In the genomic region with DNA sequence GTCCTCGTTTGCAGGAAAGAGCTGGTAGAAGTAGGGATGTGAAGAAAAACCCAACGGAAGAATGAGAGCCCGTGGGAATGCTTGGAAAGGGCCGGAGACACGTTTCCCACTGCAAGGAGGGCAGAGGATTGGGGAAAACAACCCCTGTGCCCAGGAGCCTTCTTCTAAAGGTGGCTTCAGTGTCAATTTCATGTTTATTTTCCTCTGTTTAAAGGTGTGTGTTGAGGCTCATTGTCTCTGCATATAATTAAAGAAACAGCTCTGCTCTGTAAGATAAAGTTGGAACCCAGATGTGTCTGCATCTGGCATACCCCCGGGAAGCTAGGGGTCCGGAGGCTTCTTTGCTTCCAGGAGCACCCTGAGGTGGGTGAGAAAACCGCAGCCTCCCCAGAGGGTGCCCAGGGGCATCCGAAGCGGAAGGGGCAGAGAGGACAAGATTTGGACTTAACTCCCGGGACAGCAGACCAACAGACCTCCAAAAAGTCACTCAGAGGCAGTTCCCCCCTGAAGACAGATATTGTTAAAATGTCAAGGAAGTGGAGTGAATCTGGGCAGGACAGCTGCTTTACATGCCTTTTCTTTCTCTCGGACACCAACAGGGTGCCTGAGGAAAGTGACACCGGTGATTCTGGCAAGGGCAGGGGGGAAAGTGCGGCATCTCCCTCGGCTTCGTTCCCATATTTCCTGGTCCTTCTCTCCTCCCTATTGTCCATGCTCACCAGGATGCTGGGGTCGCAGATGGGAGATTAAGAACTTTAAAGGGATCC, we compare ENCODE assay signal across 8 cellular contexts. TPM values are rescaled to one million over a fixed set of nuclear protein-coding genes. Genes with fewer than 3 reads are reported as not detected.
DNase-seq lines count a peak whose midpoint lies in the region; ATAC-seq, FAIRE-seq and TF ChIP-seq lines count a peak whose summit lies in the region.
"Had no signal": no experiment of that assay in that cellular context is flagged by ENCODE, and none has a peak within 500 bp of the region (broad histone marks: within the 10 kb centered on the region; RNA-seq: fewer than 3 reads in every experiment).

No MANE protein-coding gene starts in this region.

- no peak overlapping the region for H2AK5ac ChIP-seq in H1 (ENCODE audit: low read depth, low read length)
- H2AK5ac ChIP-seq in neuronal stem cell (ENCODE audit: low read depth, low read length): no peak overlapping the region

- DNase-seq in NCI-H69 (lab: John Stamatoyannopoulos, UW) (peak; percentile 13), H1 (ENCODE audit: low read depth in 1 of 2, low spot score in 2 of 2) (peak in 1 of 2 experiments; percentile 54), neuronal stem cell (ENCODE audit: low spot score) (no peak)
- DNase-seq in stimulated activated CD4-positive, alpha-beta T cell treated with anti-CD3 and anti-CD28 coated beads, Interleukin-15, amount 100 ng/mL, for 24 hours: no peak
- DNase-seq in stimulated activated CD4-positive, alpha-beta T cell treated with anti-CD3 and anti-CD28 coated beads, Interleukin-4, amount 100 ng/mL, for 1 hour: no peak

- H3K4me2 ChIP-seq in H1 (ENCODE audit: insufficient read depth in 1 of 2, low read depth in 2 of 2, low read length in 2 of 2) (peak overlapping the region; percentile 59 to 75), neuronal stem cell (ENCODE audit: insufficient read depth, low read length, poor library complexity, severe bottlenecking) (no peak overlapping the region)

- H2BK20ac ChIP-seq in H1 (ENCODE audit: low read length): no peak overlapping the region

- H3K4ac ChIP-seq in H1 (replicated peaks; ENCODE audit: insufficient read length, low read depth, low read length) (no peak overlapping the region), neuronal stem cell (ENCODE audit: low read length) (no peak overlapping the region)

- H3K23me2 ChIP-seq in H1 (ENCODE audit: low read depth, low read length): peaks cover 4% of the 10 kb centered on the region; the same call in 1 of the 2 replicates

- H3K56ac ChIP-seq in H1 (replicated peaks; ENCODE audit: insufficient read length, low read depth, low read length): no peak overlapping the region

- H3K18ac ChIP-seq in H1 (ENCODE audit: extremely low read depth, low read length) (no peak overlapping the region), neuronal stem cell (ENCODE audit: low read length) (no peak overlapping the region)

- H3K27ac ChIP-seq in H1 (ENCODE audit: low read depth, low read length): no peak overlapping the region
- no peak overlapping the region for H3K27ac ChIP-seq in neuronal stem cell (replicated peaks; ENCODE audit: low read length)

- FAIRE-seq in H1 (lab: Jason Lieb, UNC): no peak
- FAIRE-seq: GM19239 had no signal

- H3K4me1 ChIP-seq in H1 (replicated peaks in 1 of 4; ENCODE audit: control insufficient read depth in 3 of 4, insufficient read depth in 4 of 4, low read length in 3 of 4) (peaks cover 9 to 59% (median 31%) of the 10 kb centered on the region in 4 experiments), neuronal stem cell (ENCODE audit: control insufficient read depth in 2 of 2, insufficient read depth in 1 of 2, low read depth in 1 of 2, low read length in 2 of 2) (peaks cover 0 to 18% of the 10 kb centered on the region in 2 donors)

- TF ChIP-seq POLR2A in H1 (IDR thresholded peaks at IDR 0.05; ENCODE audit: control extremely low read depth in 1 of 2, low read depth in 2 of 2, low read length in 2 of 2): no peak

- no peak overlapping the region for H4K91ac ChIP-seq in H1 (replicated peaks; ENCODE audit: insufficient read length, low read length)
- no peak overlapping the region for H4K91ac ChIP-seq in neuronal stem cell (ENCODE audit: low read depth, low read length, poor library complexity)

- no peaks in the 10 kb centered on the region for H3K9me3 ChIP-seq in H1 (ENCODE audit: insufficient read depth in 2 of 2, low read depth in 1 of 2, low read length in 1 of 2)
- peaks cover 0 to 3% of the 10 kb centered on the region in 2 donors for H3K9me3 ChIP-seq in neuronal stem cell (replicated peaks in 1 of 2; ENCODE audit: control insufficient read depth in 2 of 2, insufficient read depth in 1 of 2, low read depth in 1 of 2, low read length in 2 of 2)

- H3K79me1 ChIP-seq in H1 (ENCODE audit: low read depth, low read length) (no peaks in the 10 kb centered on the region), neuronal stem cell (ENCODE audit: low read depth, low read length) (no peaks in the 10 kb centered on the region)

- H4K5ac ChIP-seq in H1 (ENCODE audit: insufficient read length, low read depth, low read length): no peak overlapping the region

- H2BK15ac ChIP-seq in H1 (ENCODE audit: low read length) (0 out of 2 replicates have a peak overlapping the region, but pooled peaks have one; percentile 46), neuronal stem cell (ENCODE audit: low read length) (no peak overlapping the region)

- no peak for TF ChIP-seq EP300 in H1 (IDR thresholded peaks at IDR 0.05; ENCODE audit: borderline replicate concordance in 1 of 2, low read depth in 2 of 2, low read length in 2 of 2)

- peaks cover 23 to 29% of the 10 kb centered on the region in 2 experiments for H4K20me1 ChIP-seq in H1 (replicated peaks in 1 of 2; ENCODE audit: control insufficient read depth in 1 of 2, insufficient read depth in 2 of 2, low read length in 2 of 2)

- H3K36me3 ChIP-seq in H1 (ENCODE audit: control insufficient read depth in 2 of 4, insufficient read depth in 4 of 4, low read length in 3 of 4): no peaks in the 10 kb centered on the region; a peak in 1 of 8 replicates
- H3K36me3 ChIP-seq in neuronal stem cell (replicated peaks in 1 of 2; ENCODE audit: control insufficient read depth in 2 of 2, insufficient read depth in 2 of 2, low read length in 2 of 2): no peaks in the 10 kb centered on the region

- H3K4me3 ChIP-seq in GM08714 (ENCODE audit: low read length) (peak overlapping the region; percentile 5; the same call in 1 of the 2 replicates), H1 (ENCODE audit: extremely low read depth in 1 of 4, insufficient read depth in 2 of 4, low read depth in 3 of 4, low read length in 4 of 4) (peak overlapping the region; percentile 24 to 58 (median 42); a peak in 5 of 8 replicates), neuronal stem cell (ENCODE audit: low read length in 2 of 2) (no peak overlapping the region)

- H3K23ac ChIP-seq in H1 (ENCODE audit: insufficient read length) (no peak overlapping the region), neuronal stem cell (ENCODE audit: low read depth, low read length, poor library complexity) (no peak overlapping the region)

- TF ChIP-seq RAD21 in H1 (IDR thresholded peaks at IDR 0.05 in 1 of 2, conservative IDR thresholded peaks at IDR 0.05 in 1 of 2; ENCODE audit: low read depth in 2 of 2, low read length in 2 of 2): no peak

- H3K79me2 ChIP-seq in H1 (ENCODE audit: control insufficient read depth in 1 of 2, insufficient read depth in 2 of 2, low read length in 2 of 2): no peaks in the 10 kb centered on the region

- CTCF ChIA-PET in H1 (lab: Charles Lee; ENCODE audit: partially characterized antibody): interaction anchor here (0.9 to 1.5 kb wide), 6 partner anchors 11 to 1163 kb away, joined by 3 to 4 read pairs (median 3); no protein-coding TSS in a partner anchor

- 6% methylated on average over 17 of the region's 17 CpGs; no CpG with 5 or more reads in 1 of the 2 experiments for WGBS in H1 (ENCODE audit: extremely low coverage in 1 of 2, insufficient coverage in 1 of 2, insufficient read length in 1 of 2, insufficient replicate concordance in 2 of 2, low coverage in 1 of 2, low lambda C conversion rate in 2 of 2, missing lambda C conversion rate in 1 of 2), 2 experiments
- WGBS in neuronal stem cell (ENCODE audit: extremely low coverage in 2 of 2, insufficient read length in 2 of 2, insufficient replicate concordance in 1 of 2), 2 donors: no CpG with 5 or more reads among the region's 17 CpGs

- POLR2A ChIA-PET in H1 (lab: Charles Lee; ENCODE audit: partially characterized antibody): interaction anchor here (0.7 to 2.5 kb wide), 4 partner anchors 13 to 258 kb away, joined by 3 to 11 read pairs (median 3); a partner anchor contains a TSS

- H2BK5ac ChIP-seq in H1 (ENCODE audit: low read depth, low read length) (no peak overlapping the region), neuronal stem cell (ENCODE audit: low read length) (no peak overlapping the region)

- H4K8ac ChIP-seq in H1 (ENCODE audit: extremely low read depth, insufficient read depth, low read length) (no peak overlapping the region), neuronal stem cell (ENCODE audit: low read depth, low read length) (no peak overlapping the region)

- H2AFZ ChIP-seq in H1 (ENCODE audit: low read length) (no peak overlapping the region), neuronal stem cell (ENCODE audit: low read length) (peak overlapping the region; percentile 81)

- H3K27me3 ChIP-seq in H1 (replicated peaks in 1 of 4; ENCODE audit: control insufficient read depth in 3 of 4, extremely low read depth in 1 of 4, insufficient read depth in 3 of 4, low read length in 3 of 4) (peaks cover 86 to 100% (median 99%) of the 10 kb centered on the region in 4 experiments), neuronal stem cell (ENCODE audit: control insufficient read depth in 3 of 3, insufficient read depth in 3 of 3, low read depth in 1 of 3, low read length in 3 of 3) (peaks cover 76 to 100% (median 100%) of the 10 kb centered on the region in 3 experiments)

- 0 out of 2 replicates have a peak overlapping the region, but pooled peaks have one; percentile 55 for H2BK12ac ChIP-seq in H1 (ENCODE audit: low read depth, low read length)
- no peak overlapping the region for H2BK12ac ChIP-seq in neuronal stem cell (ENCODE audit: low read length)

- H2BK120ac ChIP-seq in H1 (replicated peaks; ENCODE audit: low read depth, low read length) (no peak overlapping the region), neuronal stem cell (ENCODE audit: low read depth, low read length) (no peak overlapping the region)

- no peak overlapping the region for H3K14ac ChIP-seq in H1 (ENCODE audit: insufficient read length)
- H3K14ac ChIP-seq in neuronal stem cell (ENCODE audit: low read length): no peak overlapping the region

- no peak for TF ChIP-seq CTCF in H1 (IDR thresholded peaks at IDR 0.05; ENCODE audit: control extremely low read depth in 1 of 3, insufficient read depth in 1 of 3, low read depth in 1 of 3, low read length in 3 of 3)

- ATAC-seq in GM21825 (IDR thresholded peaks at IDR 0.05; ENCODE audit: unreplicated experiment): no peak

- H3K9ac ChIP-seq in H1 (replicated peaks in 1 of 4; ENCODE audit: extremely low read depth in 1 of 4, low read depth in 3 of 4, low read length in 3 of 4): no peak overlapping the region
- no peak overlapping the region for H3K9ac ChIP-seq in neuronal stem cell (ENCODE audit: low read depth, low read length, poor library complexity)

RNA-seq across cellular contexts. Expression of a gene that starts 8.6 kb away (rescaled TPM):
- total RNA-seq in H1 (2021; fragmentation: NEBNext Ultra II Directional; extraction: Animal tissue kit (Norgen Biotek cat#: 25700)): 0.43 and 0.80 TPM in 2 replicates
- polyA plus RNA-seq in H1 (2011; rRNA removed): 0.02 and 0.11 TPM in 2 replicates
- polyA plus RNA-seq in H1 (2011; cell fraction: cytosol; rRNA removed): 0.06 TPM
- polyA plus RNA-seq in H1 (2011; cell fraction: nucleus; rRNA removed): 0.04 TPM
- 0.13 to 0.23 TPM (median 0.18 TPM) in 3 of 4 replicates, not detected in the other for polyA plus RNA-seq in H1 (2012, experiment 1 of 2)
- polyA plus RNA-seq in H1 (2012, experiment 2 of 2): 0.21 TPM
- 0.30 TPM for polyA plus RNA-seq in H1 (2013, experiment 1 of 2)
- 0.29 TPM for polyA plus RNA-seq in H1 (2013, experiment 2 of 2)
- polyA minus RNA-seq in H1 (2011; rRNA and poly(A)+ RNA removed): not detected in 2 replicates
- polyA minus RNA-seq in H1 (2011; cell fraction: cytosol; rRNA and poly(A)+ RNA removed): not detected
- not detected for polyA minus RNA-seq in H1 (2011; cell fraction: nucleus; rRNA and poly(A)+ RNA removed)
- polyA plus RNA-seq in neuronal stem cell (2013, experiment 1 of 2): 0.33 TPM
- 0.40 TPM for polyA plus RNA-seq in neuronal stem cell (2013, experiment 2 of 2)

Comparison
In these comparisons a context has a peak if more than half of its experiments do, and no peak if none do; other contexts are left out.
1. H3K4me3 ChIP-seq: peak in GM08714 (single experiment) and H1 (4 of 4); none in neuronal stem cell (0 of 2).